In genomic region chr1:212637902-212638301, GRCh38 we compare ENCODE assay signal across 15 cellular contexts. TPM values are rescaled to one million over a fixed set of nuclear protein-coding genes. Genes with fewer than 3 reads are reported as not detected.
A peak's percentile ranks its signal among the peaks of the same experiment; 100 is the strongest.
DNase-seq lines count a peak whose midpoint lies in the region; ATAC-seq, FAIRE-seq and TF ChIP-seq lines count a peak whose summit lies in the region.
"Had no signal": no experiment of that assay in that cellular context is flagged by ENCODE, and none has a peak within 500 bp of the region (broad histone marks: within the 10 kb centered on the region; RNA-seq: fewer than 3 reads in every experiment).

No MANE protein-coding gene starts in this region.

- H3K9me3 ChIP-seq in BLaER1 (peaks cover 18% of the 10 kb centered on the region), Loucy (ENCODE audit: insufficient read depth, low read depth, low read length) (no peaks in the 10 kb centered on the region), psoas muscle (no peaks in the 10 kb centered on the region), HAP-1 (no peaks in the 10 kb centered on the region)
- H3K9me3 ChIP-seq: neutrophil had no signal

- no peaks in the 10 kb centered on the region for H4K20me1 ChIP-seq in BLaER1
- no peaks in the 10 kb centered on the region for H4K20me1 ChIP-seq in Loucy (ENCODE audit: insufficient read depth, low read length, poor library complexity, severe bottlenecking)

- H3K4me1 ChIP-seq in BLaER1 (peaks cover 70% of the 10 kb centered on the region), Loucy (ENCODE audit: insufficient read depth, low read length, poor library complexity, severe bottlenecking) (peaks cover 62% of the 10 kb centered on the region), psoas muscle (peaks cover 4% of the 10 kb centered on the region), HAP-1 (peaks cover 18% of the 10 kb centered on the region), foreskin keratinocyte (no peaks in the 10 kb centered on the region)

- no peak for TF ChIP-seq POLR2A in H54 (IDR thresholded peaks at IDR 0.05; ENCODE audit: low read depth, low read length)

- no peaks in the 10 kb centered on the region for H3K79me2 ChIP-seq in Loucy (ENCODE audit: insufficient read depth, low read length)

- no peak overlapping the region for H2AFZ ChIP-seq in Loucy (ENCODE audit: low read length)

- no peak for FAIRE-seq in H54 (lab: Jason Lieb, UNC)
- FAIRE-seq: endothelial cell of umbilical vein had no signal

- H3K27me3 ChIP-seq in BLaER1 (no peaks in the 10 kb centered on the region), Loucy (ENCODE audit: insufficient read depth, low read length, poor library complexity, severe bottlenecking) (no peaks in the 10 kb centered on the region), psoas muscle (ENCODE audit: insufficient read depth in 3 of 3, low read length in 2 of 3) (peaks cover 0 to 7% (median 0%) of the 10 kb centered on the region in 3 donors), HAP-1 (ENCODE audit: low read depth) (no peaks in the 10 kb centered on the region), foreskin keratinocyte (peaks cover 36% of the 10 kb centered on the region)

- H3K4me3 ChIP-seq in BLaER1 (no peak overlapping the region), Loucy (ENCODE audit: low read length, poor library complexity, severe bottlenecking) (no peak overlapping the region), fibroblast of mammary gland (ENCODE audit: control insufficient read depth, low read depth, low read length) (no peak overlapping the region), psoas muscle (peak overlapping the region; percentile 44), HAP-1 (no peak overlapping the region)

- H3F3A ChIP-seq in Loucy (ENCODE audit: low read depth) = peaks cover 18% of the 10 kb centered on the region

- H3K4me2 ChIP-seq in BLaER1 (peak overlapping the region; percentile 95), Loucy (ENCODE audit: low read depth, low read length, poor library complexity, severe bottlenecking) (peak overlapping the region; percentile 91)

- in situ Hi-C loops in HAP-1 (cut with MboI; ENCODE audit: low sequenced_read_pairs) = no loop called here

- peak overlapping the region; percentile 89 for H3K27ac ChIP-seq in BLaER1
- peak overlapping the region; percentile 68 for H3K27ac ChIP-seq in psoas muscle
- no peak overlapping the region for H3K27ac ChIP-seq in foreskin keratinocyte

- no peak for ATAC-seq in psoas muscle
- no peak for ATAC-seq in left colon
- no peak for ATAC-seq in foreskin keratinocyte

- DNase-seq in fibroblast of mammary gland (ENCODE audit: low read depth) = peak; percentile 65
- DNase-seq in psoas muscle = no peak
- DNase-seq in H54 (ENCODE audit: insufficient read length, low spot score) = no peak
- no peak for DNase-seq in left colon
- no peak for DNase-seq in HAP-1 (ENCODE audit: low spot score in 2 of 2)
- no peak for DNase-seq in foreskin keratinocyte
- DNase-seq: activated CD4-positive, alpha-beta T cell treated with anti-CD3 and anti-CD28 coated beads, Interleukin-2, amount 50 U/mL, for 48 hours; activated naive CD4-positive, alpha-beta T cell treated with anti-CD3 and anti-CD28 coated beads, Interleukin-2, amount 10 ng/mL, durations not matched to agents 7 days and 5 days; Calu3; NCI-H1105; stimulated activated CD4-positive, alpha-beta T cell treated with anti-CD3 and anti-CD28 coated beads, Interleukin-4, amount 100 ng/mL, for 1 hour had no signal

- TF ChIP-seq CTCF in Loucy (conservative IDR thresholded peaks at IDR 0.05; ENCODE audit: low read length) = no peak
- no peak for TF ChIP-seq CTCF in fibroblast of mammary gland (conservative IDR thresholded peaks at IDR 0.05; ENCODE audit: control insufficient read depth, insufficient read depth, low read depth, low read length)
- TF ChIP-seq CTCF in psoas muscle (IDR thresholded peaks at IDR 0.05) = no peak
- TF ChIP-seq CTCF in foreskin keratinocyte (conservative IDR thresholded peaks at IDR 0.05) = no peak

- H3K36me3 ChIP-seq in BLaER1 (no peaks in the 10 kb centered on the region), Loucy (ENCODE audit: insufficient read depth, low read length) (no peaks in the 10 kb centered on the region), psoas muscle (ENCODE audit: insufficient read depth in 1 of 2, low read depth in 1 of 2) (no peaks in the 10 kb centered on the region), HAP-1 (replicated peaks) (no peaks in the 10 kb centered on the region)
- H3K36me3 ChIP-seq: neutrophil had no signal

- intact Hi-C loops in psoas muscle (cut with DNase I) = no loop called here
- intact Hi-C loops in left colon (cut with DNase I, micrococcal nuclease) = no loop called here

- no peaks in the 10 kb centered on the region for H3K9me2 ChIP-seq in Loucy (replicated peaks; ENCODE audit: low read depth, low read length)

- 70 to 80% (median 73%) methylated on average over 5 of the region's 5 CpGs for WGBS in psoas muscle, 3 donors

- peak overlapping the region; percentile 76 for H3K9ac ChIP-seq in BLaER1
- H3K9ac ChIP-seq in Loucy (ENCODE audit: low read depth, low read length, poor library complexity, severe bottlenecking) = peak overlapping the region; percentile 36

RNA-seq across cellular contexts. Expression of gene ATF3, which starts 29.3 kb away (rescaled TPM):
- total RNA-seq in psoas muscle (10 to 100 TPM; 13.5 to 51.3 (median 26.3) TPM), left colon (10 to 100 TPM; 52.5 to 58.2 TPM), foreskin keratinocyte (3.3 and 5.4 TPM in 2 replicates)
- polyA plus RNA-seq in psoas muscle (10 to 100 TPM in 2 of 3 donors, 1 to 10 TPM in 1; 6.6 to 29.2 (median 10.1) TPM), foreskin keratinocyte (3.3 and 4.8 TPM in 2 replicates)
